18 cellular contexts compared by ENCODE assay signal in genomic region chr12:40233741-40234367, GRCh38. TPM values are rescaled to one million over a fixed set of nuclear protein-coding genes. Genes with fewer than 3 reads are reported as not detected.
DNase-seq lines count a peak whose midpoint lies in the region; ATAC-seq, FAIRE-seq and TF ChIP-seq lines count a peak whose summit lies in the region.
"Had no signal": no experiment of that assay in that cellular context is flagged by ENCODE, and none has a peak within 500 bp of the region (broad histone marks: within the 10 kb centered on the region; RNA-seq: fewer than 3 reads in every experiment).

No MANE protein-coding gene starts in this region.

- dilution Hi-C loops in mammary epithelial cell (cut with HindIII; ENCODE audit: low sequenced_read_pairs) = no loop called here

- H3K79me2 ChIP-seq in mammary epithelial cell (ENCODE audit: insufficient read depth, low read length) = no peaks in the 10 kb centered on the region

- no peak overlapping the region for H3K4me3 ChIP-seq in mammary epithelial cell (replicated peaks in 1 of 3; ENCODE audit: insufficient read depth in 1 of 3, low read depth in 2 of 3, low read length in 3 of 3)
- H3K4me3 ChIP-seq in sigmoid colon = no peak overlapping the region
- H3K4me3 ChIP-seq: HAP-1 had no signal

- POLR2A ChIA-PET in MCF 10A (lab: Yijun Ruan, JAX) = interaction anchor here (0.7 to 1.3 kb wide), 2 partner anchors 10 to 12 kb away, joined by 3 read pairs; no protein-coding TSS in a partner anchor

- intact Hi-C loops in MCF 10A (cut with micrococcal nuclease) (no loop called here), mammary epithelial cell (cut with micrococcal nuclease) (no loop called here), sigmoid colon (cut with DNase I) (no loop called here)

- WGBS in mammary epithelial cell (ENCODE audit: low coverage, missing lambda C conversion rate) = 100% methylated on average over 3 of the region's 3 CpGs
- WGBS in sigmoid colon, 2 donors = 80 to 92% methylated on average over 3 of the region's 3 CpGs

- H3K36me3 Mint-ChIP-seq in MCF 10A (ENCODE audit: insufficient read depth, unreplicated experiment) (peaks cover 16% of the 10 kb centered on the region), naive B cell (peaks cover 17 to 22% of the 10 kb centered on the region in 2 donors)
- H3K36me3 Mint-ChIP-seq: CD4-positive, alpha-beta memory T cell had no signal

- no peaks in the 10 kb centered on the region for H3K27me3 Mint-ChIP-seq in MCF 10A (ENCODE audit: insufficient read depth, unreplicated experiment)
- H3K27me3 Mint-ChIP-seq in naive B cell = no peaks in the 10 kb centered on the region

- H3K4me3 Mint-ChIP-seq in MCF 10A (ENCODE audit: unreplicated experiment) (no peak overlapping the region), naive B cell (peak overlapping the region in 7 of 8 donors; percentile 16 to 78 (median 41))
- H3K4me3 Mint-ChIP-seq: CD4-positive, alpha-beta memory T cell had no signal

- H3K9me3 Mint-ChIP-seq in MCF 10A (ENCODE audit: unreplicated experiment) = no peaks in the 10 kb centered on the region
- H3K9me3 Mint-ChIP-seq in naive B cell = no peaks in the 10 kb centered on the region

- H3K27ac ChIP-seq in mammary epithelial cell (ENCODE audit: insufficient read depth, low read depth, low read length) = no peak overlapping the region
- H3K27ac ChIP-seq in sigmoid colon = no peak overlapping the region

- H3K36me3 ChIP-seq in mammary epithelial cell (ENCODE audit: insufficient read depth, low read length) (no peaks in the 10 kb centered on the region), sigmoid colon (peaks cover 0 to 46% (median 4%) of the 10 kb centered on the region in 4 donors)
- H3K36me3 ChIP-seq: HAP-1 had no signal

- H3K4me2 ChIP-seq in mammary epithelial cell (ENCODE audit: insufficient read depth, low read depth, low read length) = no peak overlapping the region

- in situ Hi-C loops in mammary epithelial cell (cut with MboI; ENCODE audit: low sequenced_read_pairs in 2 of 2) = no loop called here

- H3K4me1 ChIP-seq in mammary epithelial cell (ENCODE audit: insufficient read depth, low read length) (no peaks in the 10 kb centered on the region), sigmoid colon (peaks cover 0 to 1% (median 0%) of the 10 kb centered on the region in 4 donors)

- DNase-seq in MCF 10A (ENCODE audit: unreplicated experiment) = no peak
- no peak for DNase-seq in mammary epithelial cell
- DNase-seq in GM19239 (ENCODE audit: insufficient read length, low spot score) = no peak
- DNase-seq in naive B cell = no peak
- DNase-seq in NCI-H2107 treated with DMSO at 0.1 percent for 48 hours (lab: John Stamatoyannopoulos, UW; ENCODE audit: unreplicated experiment) = no peak
- no peak for DNase-seq in activated CD4-positive, alpha-beta T cell treated with anti-CD3 and anti-CD28 coated beads, Interleukin-2, amount 50 U/mL, for 1 hour
- DNase-seq in sigmoid colon = no peak
- DNase-seq: 8988T; ACHN; C1 segment of cervical spinal cord; CD4-positive, alpha-beta memory T cell; DMS79; EL had no signal

- no peaks in the 10 kb centered on the region for H3K9me3 ChIP-seq in mammary epithelial cell (replicated peaks; ENCODE audit: insufficient read depth, low read length)
- no peaks in the 10 kb centered on the region for H3K9me3 ChIP-seq in sigmoid colon
- H3K9me3 ChIP-seq: HAP-1 had no signal

- TF ChIP-seq CTCF in MCF 10A (IDR thresholded peaks at IDR 0.05; ENCODE audit: unreplicated experiment) (no peak), mammary epithelial cell (conservative IDR thresholded peaks at IDR 0.05 in 1 of 2, IDR thresholded peaks at IDR 0.05 in 1 of 2; ENCODE audit: extremely low read depth in 1 of 2, insufficient read depth in 1 of 2, low read depth in 1 of 2, low read length in 2 of 2) (no peak), sigmoid colon (IDR thresholded peaks at IDR 0.05) (no peak)

- H4K20me1 ChIP-seq in mammary epithelial cell (ENCODE audit: insufficient read depth, low read length) = no peaks in the 10 kb centered on the region

- no peak overlapping the region for H2AFZ ChIP-seq in mammary epithelial cell (ENCODE audit: low read depth, low read length)

- ATAC-seq in naive B cell (ENCODE audit: low read depth in 2 of 2) = no peak

- FAIRE-seq in GM19239 (lab: Jason Lieb, UNC) = peak; percentile 64
- FAIRE-seq: GM12891, H1, HTR-8/SVneo had no signal

- no peak for TF ChIP-seq POLR2A in sigmoid colon (IDR thresholded peaks at IDR 0.05)

- BruUV-seq in MCF 10A (replicated peaks; lab: Mats Ljungman, UMichigan) = no TSS peak
- BruUV-seq in mammary epithelial cell (replicated peaks; lab: Mats Ljungman, UMichigan) = no TSS peak

- H3K27me3 ChIP-seq in mammary epithelial cell (ENCODE audit: insufficient read depth, low read length) (no peaks in the 10 kb centered on the region), sigmoid colon (no peaks in the 10 kb centered on the region)

- H3K27ac Mint-ChIP-seq in MCF 10A (ENCODE audit: low read depth, unreplicated experiment) (peak overlapping the region; percentile 49), naive B cell (peak overlapping the region in 5 of 6 donors; percentile 56 to 81 (median 72))
- H3K27ac Mint-ChIP-seq: CD4-positive, alpha-beta memory T cell had no signal

- no peak for TF ChIP-seq EP300 in sigmoid colon (IDR thresholded peaks at IDR 0.05)

- H3K4me1 Mint-ChIP-seq in MCF 10A (ENCODE audit: insufficient read depth, unreplicated experiment) (peaks cover 14% of the 10 kb centered on the region), naive B cell (peaks cover 49 to 61% (median 58%) of the 10 kb centered on the region in 3 donors)
- H3K4me1 Mint-ChIP-seq: CD4-positive, alpha-beta memory T cell had no signal

- CTCF ChIA-PET in MCF 10A (lab: Yijun Ruan, JAX) (no interaction called here), mammary epithelial cell (lab: Charles Lee; ENCODE audit: low non-redundant PET) (no interaction called here)

- H3K9ac ChIP-seq in mammary epithelial cell (ENCODE audit: insufficient read depth, low read length) = no peak overlapping the region

TF ChIP-seq in PFSK-1, 5 proteins besides CTCF, POLR2A, EP300 and RAD21:
- no peak for TF ChIP-seq SIN3A (IDR thresholded peaks at IDR 0.05; ENCODE audit: borderline replicate concordance, insufficient read depth, low read length)
- peak; percentile 38; the same call in 1 of the 2 replicates for TF ChIP-seq TAF1 (IDR thresholded peaks at IDR 0.05; ENCODE audit: borderline replicate concordance, insufficient read depth, low read length)

RNA-seq across cellular contexts. Expression of gene LRRK2, which starts 9.1 kb away (rescaled TPM):
- total RNA-seq in MCF 10A (2022) = 4.2 and 4.5 TPM in 2 replicates
- 1 to 10 TPM in 1 of 2 donors, under 1 TPM in 1; 0.28 to 2.7 TPM for total RNA-seq in mammary epithelial cell
- 0.42 TPM for polyA plus RNA-seq in mammary epithelial cell
- polyA minus RNA-seq in mammary epithelial cell = 2.4 TPM
- polyA plus RNA-seq in PFSK-1 (2012; ENCODE audit: insufficient read length, low read depth) = 15.3 TPM
- polyA plus RNA-seq in naive B cell (ENCODE audit: low read depth in 6 of 6) = 10 to 100 TPM in 4 of 6 donors, 1 to 10 TPM in 2; 5.4 to 12.8 (median 10.7) TPM
- 10 to 100 TPM; 18.7 to 29.9 (median 25.4) TPM for total RNA-seq in sigmoid colon
- polyA plus RNA-seq in sigmoid colon = 1 to 10 TPM in 2 of 3 donors, under 1 TPM in 1; 0.92 to 2.9 (median 1.8) TPM
